Comparison of ENCODE assay signal across 16 cellular contexts in the genomic region with DNA sequence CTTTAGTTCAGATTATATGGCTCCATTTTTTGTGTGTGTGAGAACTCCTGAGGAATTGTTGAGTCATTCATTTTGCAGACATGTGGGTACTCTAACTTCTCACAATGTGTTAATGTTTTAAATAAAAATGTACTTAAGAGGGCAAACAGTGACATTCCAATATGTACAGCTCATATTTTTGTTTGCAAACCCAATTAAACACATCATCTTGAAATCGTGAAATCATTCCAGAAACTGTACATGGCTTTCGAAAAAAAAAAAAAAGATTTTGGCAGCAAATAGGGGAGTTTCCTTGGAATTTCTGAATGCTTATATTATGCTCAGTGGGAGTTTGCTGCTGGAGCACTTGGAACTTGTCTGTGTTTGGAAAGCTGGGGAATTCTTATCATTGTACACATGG.
DNase-seq lines count a peak whose midpoint lies in the region; ATAC-seq and TF ChIP-seq lines count a peak whose summit lies in the region.
"Had no signal": no experiment of that assay in that cellular context is flagged by ENCODE, and none has a peak within 500 bp of the region (broad histone marks: within the 10 kb centered on the region; RNA-seq: fewer than 3 reads in every experiment).

No MANE protein-coding gene starts in this region.

- no peak overlapping the region for H3K27ac ChIP-seq in lower lobe of right lung
- H3K27ac ChIP-seq: prostate gland, WERI-Rb-1 had no signal

- intact Hi-C loops in lower lobe of right lung (cut with DNase I): no loop called here

- H3K9me3 ChIP-seq in lower lobe of right lung: no peaks in the 10 kb centered on the region
- H3K9me3 ChIP-seq: HAP-1, prostate gland had no signal

- POLR2A ChIA-PET in BJ (lab: Charles Lee): interaction anchor here (0.6 to 0.7 kb wide), 2 partner anchors 13 kb away, joined by 3 to 8 read pairs; no protein-coding TSS in a partner anchor

- ATAC-seq in lower lobe of right lung (peak; percentile 53 to 81), GM19395 (IDR thresholded peaks at IDR 0.05; ENCODE audit: unreplicated experiment) (no peak)
- ATAC-seq: esophagus mucosa had no signal

- no peaks in the 10 kb centered on the region for H3K27me3 ChIP-seq in BJ (ENCODE audit: control insufficient read depth, insufficient read depth, low read length)
- no peaks in the 10 kb centered on the region for H3K27me3 ChIP-seq in lower lobe of right lung (ENCODE audit: low read depth)

- CTCF ChIA-PET in BJ (lab: Yijun Ruan, JAX): no interaction called here

- H3K36me3 ChIP-seq in BJ (ENCODE audit: control insufficient read depth, insufficient read depth, low read length) (no peaks in the 10 kb centered on the region), lower lobe of right lung (no peaks in the 10 kb centered on the region)
- H3K36me3 ChIP-seq: HAP-1, prostate gland, WERI-Rb-1 had no signal

- TF ChIP-seq CTCF in BJ (IDR thresholded peaks at IDR 0.05; ENCODE audit: insufficient read depth, low read depth, low read length) (no peak), lower lobe of right lung (IDR thresholded peaks at IDR 0.05) (no peak)

- no peaks in the 10 kb centered on the region for H3K4me1 ChIP-seq in lower lobe of right lung
- H3K4me1 ChIP-seq: HAP-1, prostate gland had no signal

- H3K4me3 ChIP-seq in BJ (ENCODE audit: low read depth, low read length) (no peak overlapping the region), lower lobe of right lung (no peak overlapping the region)
- H3K4me3 ChIP-seq: HAP-1, prostate gland had no signal

- DNase-seq in BJ (ENCODE audit: low read depth) (peak; percentile 77), NCI-H226 (peak; percentile 67), dedifferentiated amniotic fluid mesenchymal stem cell (ENCODE audit: extremely low spot score) (peak; percentile 85), lower lobe of right lung (no peak), HPDE6-E6E7 (ENCODE audit: extremely low spot score) (no peak), globus pallidus (ENCODE audit: low spot score) (no peak), T1000 (lab: John Stamatoyannopoulos, UW) (no peak)
- DNase-seq: activated naive CD4-positive, alpha-beta T cell; C1 segment of cervical spinal cord; immature natural killer cell; stimulated activated CD4-positive, alpha-beta T cell treated with anti-CD3 and anti-CD28 coated beads, Interleukin-2, amount 100 ng/mL, for 48 hours; WERI-Rb-1 had no signal

Comparison
In these comparisons a context has a peak if more than half of its experiments do, and no peak if none do; other contexts are left out.
1. DNase-seq: peak in BJ (single experiment), NCI-H226 (single experiment) and dedifferentiated amniotic fluid mesenchymal stem cell (single experiment); none in lower lobe of right lung (single experiment), HPDE6-E6E7 (single experiment), globus pallidus (single experiment) and T1000 (single experiment).